In genomic region chr10:44781131-44781530, GRCh38 we compare ENCODE assay signal across 26 cellular contexts.
"Had no signal": no experiment of that assay in that cellular context is flagged by ENCODE, and none has a peak within 500 bp of the region (broad histone marks: within the 10 kb centered on the region; RNA-seq: fewer than 3 reads in every experiment).

No MANE protein-coding gene starts in this region.

- H3K27me3 ChIP-seq: body of pancreas, esophagus muscularis mucosa had no signal

- H3K4me3 ChIP-seq: body of pancreas, esophagus muscularis mucosa had no signal

- H3K27me3 Mint-ChIP-seq: activated CD8-positive, alpha-beta memory T cell treated with anti-CD3 and anti-CD28 coated beads, Interleukin-2, amount 10 ng/mL, durations not matched to agents 7 days and 5 days had no signal

- H3K36me3 Mint-ChIP-seq: activated CD4-positive, alpha-beta memory T cell treated with anti-CD3 and anti-CD28 coated beads for 36 hours; activated CD8-positive, alpha-beta memory T cell treated with anti-CD3 and anti-CD28 coated beads, Interleukin-2, amount 10 ng/mL, durations not matched to agents 7 days and 5 days; activated naive CD4-positive, alpha-beta T cell treated with anti-CD3 and anti-CD28 coated beads, Interleukin-2, amount 50 U/mL, for 24 hours; activated naive CD8-positive, alpha-beta T cell treated with anti-CD3 and anti-CD28 coated beads for 36 hours had no signal

- H3K4me1 Mint-ChIP-seq: activated CD4-positive, alpha-beta T cell treated with anti-CD3 and anti-CD28 coated beads for 36 hours; activated CD4-positive, alpha-beta T cell treated with anti-CD3 and anti-CD28 coated beads, Interleukin-2, amount 10 ng/mL, durations not matched to agents 24 days and 14 days; activated CD8-positive, alpha-beta memory T cell treated with anti-CD3 and anti-CD28 coated beads, Interleukin-2, amount 10 ng/mL, durations not matched to agents 7 days and 5 days; activated naive CD4-positive, alpha-beta T cell treated with anti-CD3 and anti-CD28 coated beads, Interleukin-2, amount 50 U/mL, for 24 hours; activated naive CD8-positive, alpha-beta T cell treated with anti-CD3 and anti-CD28 coated beads for 36 hours; activated naive CD8-positive, alpha-beta T cell treated with anti-CD3 and anti-CD28 coated beads, Interleukin-2, amount 50 U/mL, for 24 hours had no signal

- H3K4me3 Mint-ChIP-seq: activated CD4-positive, alpha-beta memory T cell treated with anti-CD3 and anti-CD28 coated beads for 36 hours; activated CD4-positive, alpha-beta T cell treated with anti-CD3 and anti-CD28 coated beads for 36 hours; activated CD4-positive, alpha-beta T cell treated with anti-CD3 and anti-CD28 coated beads, Interleukin-2, amount 10 ng/mL, durations not matched to agents 24 days and 14 days; activated CD8-positive, alpha-beta memory T cell treated with anti-CD3 and anti-CD28 coated beads, Interleukin-2, amount 10 ng/mL, durations not matched to agents 7 days and 5 days; activated CD8-positive, alpha-beta T cell treated with anti-CD3 and anti-CD28 coated beads, Interleukin-2, amount 10 ng/mL, durations not matched to agents 7 days and 5 days; activated naive CD4-positive, alpha-beta T cell treated with anti-CD3 and anti-CD28 coated beads for 36 hours; activated naive CD4-positive, alpha-beta T cell treated with anti-CD3 and anti-CD28 coated beads, Interleukin-2, amount 50 U/mL, for 24 hours; activated naive CD8-positive, alpha-beta T cell treated with anti-CD3 and anti-CD28 coated beads for 36 hours; activated naive CD8-positive, alpha-beta T cell treated with anti-CD3 and anti-CD28 coated beads, Interleukin-2, amount 50 U/mL, for 24 hours; activated T-helper 1 cell treated with anti-CD3 and anti-CD28 coated beads, Interleukin-12 subunit alpha, Interleukin-12 subunit beta, Interleukin-2, Interleukin-4 antibody, amounts not matched to agents 30 ng/mL and 10 ng/mL and 1 ng/mL, durations not matched to agents 14 hours and 24 hours and 36 hours; effector memory CD8-positive, alpha-beta T cell had no signal

- H3K27ac ChIP-seq: body of pancreas, esophagus muscularis mucosa had no signal

- H3K27ac Mint-ChIP-seq: activated CD4-positive, alpha-beta memory T cell treated with anti-CD3 and anti-CD28 coated beads for 36 hours; activated CD4-positive, alpha-beta T cell treated with anti-CD3 and anti-CD28 coated beads for 36 hours; activated CD4-positive, alpha-beta T cell treated with anti-CD3 and anti-CD28 coated beads, Interleukin-2, amount 10 ng/mL, durations not matched to agents 24 days and 14 days; activated CD8-positive, alpha-beta memory T cell treated with anti-CD3 and anti-CD28 coated beads, Interleukin-2, amount 10 ng/mL, durations not matched to agents 7 days and 5 days; activated CD8-positive, alpha-beta T cell treated with anti-CD3 and anti-CD28 coated beads, Interleukin-2, amount 10 ng/mL, durations not matched to agents 7 days and 5 days; activated naive CD4-positive, alpha-beta T cell treated with anti-CD3 and anti-CD28 coated beads for 36 hours; activated naive CD4-positive, alpha-beta T cell treated with anti-CD3 and anti-CD28 coated beads, Interleukin-2, amount 50 U/mL, for 24 hours; activated naive CD8-positive, alpha-beta T cell treated with anti-CD3 and anti-CD28 coated beads for 36 hours; activated naive CD8-positive, alpha-beta T cell treated with anti-CD3 and anti-CD28 coated beads, Interleukin-2, amount 50 U/mL, for 24 hours; activated T-helper 1 cell treated with anti-CD3 and anti-CD28 coated beads, Interleukin-12 subunit alpha, Interleukin-12 subunit beta, Interleukin-2, Interleukin-4 antibody, amounts not matched to agents 30 ng/mL and 10 ng/mL and 1 ng/mL, durations not matched to agents 14 hours and 24 hours and 36 hours; activated T-helper 2 cell treated with anti-CD3 and anti-CD28 coated beads, Interferon-gamma antibody, Interleukin-2, Interleukin-4, amounts not matched to agents 10 μg/mL and 5 μg/mL and 100 μg/mL, durations not matched to agents 14 hours and 24 hours and 36 hours; effector memory CD8-positive, alpha-beta T cell had no signal

- H3K9me3 Mint-ChIP-seq: activated CD4-positive, alpha-beta memory T cell treated with anti-CD3 and anti-CD28 coated beads for 36 hours; activated CD4-positive, alpha-beta T cell treated with anti-CD3 and anti-CD28 coated beads, Interleukin-2, amount 10 ng/mL, durations not matched to agents 24 days and 14 days; activated naive CD4-positive, alpha-beta T cell treated with anti-CD3 and anti-CD28 coated beads for 36 hours; activated naive CD4-positive, alpha-beta T cell treated with anti-CD3 and anti-CD28 coated beads, Interleukin-2, amount 50 U/mL, for 24 hours; activated naive CD8-positive, alpha-beta T cell treated with anti-CD3 and anti-CD28 coated beads for 36 hours; activated naive CD8-positive, alpha-beta T cell treated with anti-CD3 and anti-CD28 coated beads, Interleukin-2, amount 50 U/mL, for 24 hours; activated T-helper 1 cell treated with anti-CD3 and anti-CD28 coated beads, Interleukin-12 subunit alpha, Interleukin-12 subunit beta, Interleukin-2, Interleukin-4 antibody, amounts not matched to agents 30 ng/mL and 10 ng/mL and 1 ng/mL, durations not matched to agents 14 hours and 24 hours and 36 hours; activated T-helper 2 cell treated with anti-CD3 and anti-CD28 coated beads, Interferon-gamma antibody, Interleukin-2, Interleukin-4, amounts not matched to agents 10 μg/mL and 5 μg/mL and 100 μg/mL, durations not matched to agents 14 hours and 24 hours and 36 hours; effector memory CD8-positive, alpha-beta T cell had no signal

- H3K9me3 ChIP-seq: body of pancreas, esophagus muscularis mucosa had no signal

- H3K36me3 ChIP-seq: esophagus muscularis mucosa had no signal

- ATAC-seq: activated CD4-positive, alpha-beta T cell treated with anti-CD3 and anti-CD28 coated beads for 36 hours; activated CD8-positive, alpha-beta memory T cell treated with anti-CD3 and anti-CD28 coated beads, Interleukin-2, amount 10 ng/mL, durations not matched to agents 7 days and 5 days; activated CD8-positive, alpha-beta T cell treated with anti-CD3 and anti-CD28 coated beads, Interleukin-2, amount 10 ng/mL, durations not matched to agents 7 days and 5 days; activated naive CD8-positive, alpha-beta T cell treated with anti-CD3 and anti-CD28 coated beads, Interleukin-2, amount 50 U/mL, for 24 hours; body of pancreas; effector memory CD8-positive, alpha-beta T cell had no signal

- DNase-seq: activated CD4-positive, alpha-beta memory T cell treated with anti-CD3 and anti-CD28 coated beads for 36 hours; activated CD4-positive, alpha-beta T cell treated with anti-CD3 and anti-CD28 coated beads for 36 hours; activated CD4-positive, alpha-beta T cell treated with anti-CD3 and anti-CD28 coated beads, Interleukin-2, amount 10 ng/mL, durations not matched to agents 24 days and 14 days; activated CD4-positive, CD25-positive, alpha-beta regulatory T cell; activated CD4-positive, CD25-positive, alpha-beta regulatory T cell treated with anti-CD3 and anti-CD28 coated beads, Interleukin-2, amount 50 U/mL, for 72 hours; activated CD8-positive, alpha-beta memory T cell treated with anti-CD3 and anti-CD28 coated beads, Interleukin-2, amount 10 ng/mL, durations not matched to agents 7 days and 5 days; activated CD8-positive, alpha-beta memory T cell treated with anti-CD3 and anti-CD28 coated beads, Interleukin-2, amount 50 U/mL, for 4 hours; activated CD8-positive, alpha-beta T cell treated with anti-CD3 and anti-CD28 coated beads, Interleukin-2, amount 10 ng/mL, durations not matched to agents 7 days and 5 days; activated effector memory CD4-positive, alpha-beta T cell treated with anti-CD3 and anti-CD28 coated beads, Interleukin-2, amount 50 U/mL, for 16 hours; activated naive CD4-positive, alpha-beta T cell treated with anti-CD3 and anti-CD28 coated beads for 36 hours; activated naive CD8-positive, alpha-beta T cell treated with anti-CD3 and anti-CD28 coated beads for 36 hours; activated naive CD8-positive, alpha-beta T cell treated with anti-CD3 and anti-CD28 coated beads, Interleukin-2, amount 50 U/mL, for 24 hours; activated T-cell treated with anti-CD3 and anti-CD28 coated beads, Interleukin-2, amount 50 U/mL, for 1 hour; activated T-cell treated with anti-CD3 and anti-CD28 coated beads, Interleukin-2, amount 50 U/mL, for 48 hours; body of pancreas; cortex of kidney; dermis blood vessel endothelial cell; effector CD4-positive, alpha-beta T cell; effector memory CD8-positive, alpha-beta T cell; erythroblast; foreskin fibroblast; T-helper 2 cell had no signal
